24 cellular contexts compared by ENCODE assay signal in the genomic region with DNA sequence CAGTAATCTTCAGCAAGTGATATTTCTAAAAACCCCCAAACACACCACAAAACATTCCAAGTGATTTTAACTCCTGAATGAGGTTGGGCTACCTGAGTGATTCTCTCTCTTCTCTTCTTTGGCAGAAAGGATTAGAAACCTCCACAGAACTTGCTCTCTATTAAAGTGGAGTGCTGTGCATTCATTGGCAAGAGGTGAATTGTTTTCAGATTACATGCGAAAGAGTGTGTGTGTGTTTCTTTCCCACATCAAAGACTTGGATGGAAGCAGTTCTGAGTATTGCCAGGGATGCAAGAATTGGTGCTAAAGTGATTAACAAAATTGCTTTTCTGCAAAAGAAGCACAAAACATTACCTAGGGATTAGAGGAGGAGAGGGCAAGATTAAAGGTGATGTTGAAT.
"Had no signal": no experiment of that assay in that cellular context is flagged by ENCODE, and none has a peak within 500 bp of the region (broad histone marks: within the 10 kb centered on the region; RNA-seq: fewer than 3 reads in every experiment).

No MANE protein-coding gene starts in this region.

- H3K9me3 ChIP-seq: breast epithelium, MG63 had no signal

- H3K4me3 ChIP-seq: breast epithelium, MG63 had no signal

- ATAC-seq: T-cell had no signal

- H3K27ac Mint-ChIP-seq: activated CD4-positive, alpha-beta memory T cell treated with anti-CD3 and anti-CD28 coated beads, Interleukin-2, amount 10 ng/mL, durations not matched to agents 7 days and 5 days; activated naive CD4-positive, alpha-beta T cell treated with anti-CD3 and anti-CD28 coated beads, Interleukin-2, amount 50 U/mL, for 72 hours; T-cell had no signal

- H3K4me1 ChIP-seq: breast epithelium had no signal

- H3K4me3 Mint-ChIP-seq: activated CD4-positive, alpha-beta memory T cell treated with anti-CD3 and anti-CD28 coated beads, Interleukin-2, amount 10 ng/mL, durations not matched to agents 7 days and 5 days; T-cell had no signal

- H3K27me3 ChIP-seq: breast epithelium had no signal

- H3K36me3 Mint-ChIP-seq: activated naive CD4-positive, alpha-beta T cell treated with anti-CD3 and anti-CD28 coated beads, Interleukin-2, amount 50 U/mL, for 72 hours; T-cell had no signal

- H3K9me3 Mint-ChIP-seq: activated CD4-positive, alpha-beta memory T cell treated with anti-CD3 and anti-CD28 coated beads, Interleukin-2, amount 10 ng/mL, durations not matched to agents 7 days and 5 days; activated naive CD4-positive, alpha-beta T cell treated with anti-CD3 and anti-CD28 coated beads, Interleukin-2, amount 50 U/mL, for 72 hours; T-cell had no signal

- DNase-seq: activated CD4-positive, alpha-beta memory T cell treated with anti-CD3 and anti-CD28 coated beads, Interleukin-2, amount 10 ng/mL, durations not matched to agents 7 days and 5 days; activated CD4-positive, alpha-beta T cell treated with anti-CD3 and anti-CD28 coated beads for 4 hours; activated CD4-positive, CD25-positive, alpha-beta regulatory T cell; activated CD8-positive, alpha-beta memory T cell treated with anti-CD3 and anti-CD28 coated beads, Interleukin-2, amount 50 U/mL, for 48 hours; activated effector memory CD4-positive, alpha-beta T cell treated with anti-CD3 and anti-CD28 coated beads, Interleukin-2, amount 50 U/mL, for 16 hours; activated naive CD4-positive, alpha-beta T cell treated with Interleukin-2 at 50 U/mL for 16 hours; activated T-cell treated with anti-CD3 and anti-CD28 coated beads, Interleukin-2, amount 50 U/mL, for 1 hour; caudate nucleus; MG63; MV-4-11; NCI-H1092 treated with DMSO at 0.1 percent for 48 hours; NCI-H1417 treated with DMSO at 0.1 percent for 48 hours; NCI-H1694; NCI-H2029; NCI-H2107; NCI-H2171 treated with DMSO at 0.1 percent for 48 hours; NCI-H226; NCI-H526 treated with DMSO at 0.1 percent for 48 hours; NCI-H82; SIG-M5; T-cell had no signal

- H3K27ac ChIP-seq: breast epithelium, VCaP had no signal

- H3K36me3 ChIP-seq: breast epithelium, MG63 had no signal
